ENCODE assay signal across 8 cellular contexts in genomic region chr3:53254810-53255359, GRCh38. TPM values are rescaled to one million over a fixed set of nuclear protein-coding genes. Genes with fewer than 3 reads are reported as not detected.
DNase-seq lines count a peak whose midpoint lies in the region; ATAC-seq and TF ChIP-seq lines count a peak whose summit lies in the region.

No MANE protein-coding gene starts in this region.

- TF ChIP-seq CTCF in omental fat pad (IDR thresholded peaks at IDR 0.05) (no peak), upper lobe of left lung (IDR thresholded peaks at IDR 0.05) (no peak)

- H3K27me3 ChIP-seq in upper lobe of left lung = no peaks in the 10 kb centered on the region

- peak overlapping the region; percentile 88 to 98 (median 91) for H3K27ac ChIP-seq in upper lobe of left lung

- no peaks in the 10 kb centered on the region for H3K36me3 ChIP-seq in upper lobe of left lung

- DNase-seq in AML-193 (lab: John Stamatoyannopoulos, UW) (peak; percentile 41 to 49), RPMI7951 (ENCODE audit: low read depth) (peak; percentile 73), glomerular visceral epithelial cell (ENCODE audit: extremely low spot score) (peak; percentile 67), omental fat pad (ENCODE audit: low spot score) (no peak), upper lobe of left lung (peak; percentile 87 to 88)
- DNase-seq in activated naive CD4-positive, alpha-beta T cell treated with anti-CD3 and anti-CD28 coated beads, Interleukin-2, amount 50 U/mL, for 16 hours = peak; percentile 52

- no peak for TF ChIP-seq EP300 in upper lobe of left lung (IDR thresholded peaks at IDR 0.05)

- 1 to 5% methylated on average over 17 to 19 of the region's 21 CpGs for WGBS in upper lobe of left lung, 2 donors

- peak overlapping the region; percentile 80 to 100 (median 99) for H3K4me3 ChIP-seq in upper lobe of left lung

- ATAC-seq in GM18868 (IDR thresholded peaks at IDR 0.05; ENCODE audit: unreplicated experiment) = peak; percentile 49
- peak; percentile 55 for ATAC-seq in HG03175 (IDR thresholded peaks at IDR 0.05; ENCODE audit: unreplicated experiment)
- peak; percentile 49 for ATAC-seq in omental fat pad (ENCODE audit: low FRiP score)
- peak; percentile 64 to 79 for ATAC-seq in upper lobe of left lung (ENCODE audit: low FRiP score in 2 of 2)

- H3K9me3 ChIP-seq in upper lobe of left lung = no peaks in the 10 kb centered on the region

- H3K4me1 ChIP-seq in upper lobe of left lung = peaks cover 37 to 58% (median 55%) of the 10 kb centered on the region in 4 donors

- peak in 1 of 4 donors; percentile 41 for TF ChIP-seq POLR2A in upper lobe of left lung (IDR thresholded peaks at IDR 0.05)

RNA-seq across cellular contexts. Expression of gene TKT, which starts 0.9 kb away (rescaled TPM):
- 761 and 779 TPM in 2 replicates for total RNA-seq in RPMI7951 (2014; rRNA removed; shearing (Covaris generic))
- total RNA-seq in omental fat pad (100 to 1,000 TPM; 187 to 325 (median 254) TPM), upper lobe of left lung (100 to 1,000 TPM; 402 to 605 (median 482) TPM)
